8 cellular contexts compared by ENCODE assay signal in the genomic region with DNA sequence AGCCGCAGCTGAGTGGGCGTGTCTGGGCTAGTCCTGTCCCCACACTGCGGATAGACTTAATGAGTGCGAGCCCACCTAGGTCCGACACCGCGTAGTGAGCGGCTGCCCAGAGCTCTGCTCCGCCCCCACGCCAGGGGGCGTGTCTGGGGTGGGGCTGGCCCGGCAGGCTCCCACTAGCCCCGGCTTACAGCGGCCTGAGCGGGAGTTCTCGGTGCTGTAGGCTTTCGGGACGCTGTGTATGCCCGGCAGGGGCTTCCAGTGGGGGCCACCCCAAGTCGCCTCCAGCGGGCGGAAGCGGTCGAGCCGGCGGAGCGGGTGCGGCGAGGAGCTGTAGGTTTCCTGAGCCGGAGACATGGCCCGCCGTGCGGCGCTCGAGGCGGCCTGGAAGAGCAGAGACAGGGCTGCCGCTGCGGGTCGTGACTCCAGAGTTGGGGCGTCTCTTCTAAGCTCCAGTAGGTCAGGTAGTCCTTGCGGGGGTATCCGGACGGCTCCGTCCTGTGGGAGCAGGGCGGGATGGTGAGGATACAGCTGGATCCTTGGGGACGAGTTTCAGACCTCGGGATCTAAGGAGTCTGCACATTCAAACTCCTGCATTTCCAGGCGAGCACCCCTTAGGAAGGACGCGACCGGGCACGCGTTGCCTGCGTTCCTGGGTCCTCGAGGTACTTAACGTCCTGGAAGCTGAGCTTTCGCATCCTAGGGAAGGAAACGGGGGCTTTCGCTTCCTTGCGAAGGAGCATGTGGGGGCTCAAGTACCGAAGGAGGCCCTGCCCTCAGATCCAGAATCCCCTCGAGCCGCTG. TPM values are rescaled to one million over a fixed set of nuclear protein-coding genes. Genes with fewer than 3 reads are reported as not detected.
DNase-seq lines count a peak whose midpoint lies in the region; ATAC-seq and TF ChIP-seq lines count a peak whose summit lies in the region.

No MANE protein-coding gene starts in this region.

- H3K4me1 ChIP-seq in OCI-LY1 (ENCODE audit: insufficient read depth, low read length, severe bottlenecking) = peaks cover 4% of the 10 kb centered on the region
- H3K4me1 ChIP-seq in neural progenitor cell = peaks cover 13% of the 10 kb centered on the region
- H3K4me1 ChIP-seq in urinary bladder (ENCODE audit: insufficient read depth) = no peaks in the 10 kb centered on the region

- no peaks in the 10 kb centered on the region for H3K36me3 ChIP-seq in OCI-LY1 (ENCODE audit: insufficient read depth, low read length)
- H3K36me3 ChIP-seq in neural progenitor cell = no peaks in the 10 kb centered on the region
- no peaks in the 10 kb centered on the region for H3K36me3 ChIP-seq in urinary bladder (ENCODE audit: insufficient read depth)

- peaks cover 9% of the 10 kb centered on the region for H3K4me1 Mint-ChIP-seq in activated T-helper 2 cell treated with anti-CD3 and anti-CD28 coated beads, Interferon-gamma antibody, Interleukin-2, Interleukin-4, amounts not matched to agents 10 μg/mL and 5 μg/mL and 100 μg/mL, durations not matched to agents 14 hours and 24 hours and 36 hours (ENCODE audit: low read depth)
- H3K4me1 Mint-ChIP-seq in neural progenitor cell = peaks cover 22% of the 10 kb centered on the region

- H3F3A ChIP-seq in OCI-LY1 (ENCODE audit: insufficient read depth, low read length) = no peaks in the 10 kb centered on the region
- no peaks in the 10 kb centered on the region for H3F3A ChIP-seq in neural progenitor cell (ENCODE audit: low read depth)

- no peak overlapping the region for H2AFZ ChIP-seq in OCI-LY1 (ENCODE audit: low read length)
- peak overlapping the region; percentile 75 for H2AFZ ChIP-seq in neural progenitor cell (replicated peaks)

- no peak overlapping the region for H3K27ac Mint-ChIP-seq in activated T-helper 2 cell treated with anti-CD3 and anti-CD28 coated beads, Interferon-gamma antibody, Interleukin-2, Interleukin-4, amounts not matched to agents 10 μg/mL and 5 μg/mL and 100 μg/mL, durations not matched to agents 14 hours and 24 hours and 36 hours
- no peak overlapping the region for H3K27ac Mint-ChIP-seq in neural progenitor cell

- H3K4me2 ChIP-seq in OCI-LY1 (ENCODE audit: low read length) = peak overlapping the region; percentile 61
- H3K4me2 ChIP-seq in neural progenitor cell = peak overlapping the region; percentile 76

- peak overlapping the region; percentile 74 for H3K4me3 Mint-ChIP-seq in activated T-helper 2 cell treated with anti-CD3 and anti-CD28 coated beads, Interferon-gamma antibody, Interleukin-2, Interleukin-4, amounts not matched to agents 10 μg/mL and 5 μg/mL and 100 μg/mL, durations not matched to agents 14 hours and 24 hours and 36 hours (ENCODE audit: low read depth)
- peak overlapping the region; percentile 78 for H3K4me3 Mint-ChIP-seq in neural progenitor cell

- H4K20me1 ChIP-seq in OCI-LY1 (ENCODE audit: insufficient read depth, low read length) (no peaks in the 10 kb centered on the region), neural progenitor cell (ENCODE audit: low read depth) (peaks cover 5% of the 10 kb centered on the region)

- H3K4me3 ChIP-seq in OCI-LY1 (ENCODE audit: low read depth, low read length, poor library complexity, severe bottlenecking) (peak overlapping the region; percentile 50), foreskin fibroblast (ENCODE audit: low read depth in 1 of 2, low read length in 2 of 2) (peak overlapping the region; percentile 55 to 63), neural progenitor cell (peak overlapping the region; percentile 48), urinary bladder (ENCODE audit: low read depth, low read length) (peak overlapping the region; percentile 46)

- DNase-seq in stimulated activated CD4-positive, alpha-beta T cell treated with anti-CD3 and anti-CD28 coated beads, Interleukin-12 subunit alpha, Interleukin-12 subunit beta, amount 100 ng/mL, for 4 hours = peak; percentile 54
- no peak for DNase-seq in stimulated activated CD4-positive, alpha-beta T cell treated with anti-CD3 and anti-CD28 coated beads, Interleukin-1b, Interleukin-23, amount 100 ng/mL, for 48 hours
- DNase-seq in activated T-helper 2 cell treated with anti-CD3 and anti-CD28 coated beads, Interferon-gamma antibody, Interleukin-2, Interleukin-4, amounts not matched to agents 10 μg/mL and 5 μg/mL and 100 μg/mL, durations not matched to agents 14 hours and 24 hours and 36 hours (ENCODE audit: low spot score) = peak; percentile 45
- DNase-seq in foreskin fibroblast (peak in 1 of 2 donors; percentile 75), neural progenitor cell (ENCODE audit: low spot score) (peak; percentile 87)

- TF ChIP-seq CTCF in OCI-LY1 (IDR thresholded peaks at IDR 0.05; ENCODE audit: low read length) = peak; percentile 17; the same call in 1 of the 2 replicates
- TF ChIP-seq CTCF in foreskin fibroblast (IDR thresholded peaks at IDR 0.05; ENCODE audit: low read depth, low read length) = peak; percentile 21
- TF ChIP-seq CTCF in neural progenitor cell (IDR thresholded peaks at IDR 0.05) = peak; percentile 52

- H3K27me3 ChIP-seq in OCI-LY1 (ENCODE audit: insufficient read depth, low read length) (peaks cover 5% of the 10 kb centered on the region; the same call in 1 of the 2 replicates), neural progenitor cell (peaks cover 64% of the 10 kb centered on the region)

- no peak overlapping the region for H3K27ac ChIP-seq in OCI-LY1 (ENCODE audit: low read depth, low read length, poor library complexity, severe bottlenecking)
- H3K27ac ChIP-seq in neural progenitor cell = no peak overlapping the region
- no peak overlapping the region for H3K27ac ChIP-seq in urinary bladder (ENCODE audit: low read depth)

- peaks cover 43% of the 10 kb centered on the region for H3K27me3 Mint-ChIP-seq in activated T-helper 2 cell treated with anti-CD3 and anti-CD28 coated beads, Interferon-gamma antibody, Interleukin-2, Interleukin-4, amounts not matched to agents 10 μg/mL and 5 μg/mL and 100 μg/mL, durations not matched to agents 14 hours and 24 hours and 36 hours (ENCODE audit: low read depth)
- H3K27me3 Mint-ChIP-seq in neural progenitor cell (ENCODE audit: insufficient read depth, low read depth) = peaks cover 40% of the 10 kb centered on the region

- H3K36me3 Mint-ChIP-seq in activated T-helper 2 cell treated with anti-CD3 and anti-CD28 coated beads, Interferon-gamma antibody, Interleukin-2, Interleukin-4, amounts not matched to agents 10 μg/mL and 5 μg/mL and 100 μg/mL, durations not matched to agents 14 hours and 24 hours and 36 hours (ENCODE audit: low read depth) = no peaks in the 10 kb centered on the region
- no peaks in the 10 kb centered on the region for H3K36me3 Mint-ChIP-seq in neural progenitor cell

- intact Hi-C loops in activated T-helper 2 cell treated with anti-CD3 and anti-CD28 coated beads, Interferon-gamma antibody, Interleukin-2, Interleukin-4, amounts not matched to agents 10 μg/mL and 5 μg/mL and 100 μg/mL, durations not matched to agents 14 hours and 24 hours and 36 hours (cut with micrococcal nuclease) = no loop called here

- under 1% methylated on average over 63 of the region's 63 CpGs for WGBS in urinary bladder

- H3K9ac ChIP-seq in OCI-LY1 (ENCODE audit: low read length) = no peak overlapping the region; the same call in 1 of the 2 replicates
- no peak overlapping the region for H3K9ac ChIP-seq in neural progenitor cell

- H3K79me2 ChIP-seq in OCI-LY1 (ENCODE audit: insufficient read depth, low read length) (no peaks in the 10 kb centered on the region), neural progenitor cell (ENCODE audit: low read depth) (no peaks in the 10 kb centered on the region)

- no peaks in the 10 kb centered on the region for H3K9me3 Mint-ChIP-seq in activated T-helper 2 cell treated with anti-CD3 and anti-CD28 coated beads, Interferon-gamma antibody, Interleukin-2, Interleukin-4, amounts not matched to agents 10 μg/mL and 5 μg/mL and 100 μg/mL, durations not matched to agents 14 hours and 24 hours and 36 hours
- H3K9me3 Mint-ChIP-seq in neural progenitor cell = no peaks in the 10 kb centered on the region

- no peaks in the 10 kb centered on the region for H3K9me2 ChIP-seq in OCI-LY1 (ENCODE audit: low read depth, low read length)

- ATAC-seq in GM21528 (IDR thresholded peaks at IDR 0.05; ENCODE audit: low FRiP score, unreplicated experiment) = no peak

- H3K9me3 ChIP-seq in OCI-LY1 (ENCODE audit: low read length) (no peaks in the 10 kb centered on the region), neural progenitor cell (ENCODE audit: low read depth) (no peaks in the 10 kb centered on the region)

RNA-seq across cellular contexts. Expression of a gene that starts 1.2 kb away (rescaled TPM):
- total RNA-seq in activated T-helper 2 cell treated with anti-CD3 and anti-CD28 coated beads, Interferon-gamma antibody, Interleukin-2, Interleukin-4, amounts not matched to agents 10 μg/mL and 5 μg/mL and 100 μg/mL, durations not matched to agents 14 hours and 24 hours and 36 hours = not detected in 2 replicates
- 0.31 TPM in 1 of 2 replicates, not detected in the other for total RNA-seq in neural progenitor cell (ENCODE audit: low replicate concordance)
- total RNA-seq in urinary bladder = not detected
- polyA plus RNA-seq in urinary bladder = 0.37 TPM

RNA-seq across cellular contexts. Expression of a gene that starts 7.4 kb away (rescaled TPM):
- total RNA-seq in activated T-helper 2 cell treated with anti-CD3 and anti-CD28 coated beads, Interferon-gamma antibody, Interleukin-2, Interleukin-4, amounts not matched to agents 10 μg/mL and 5 μg/mL and 100 μg/mL, durations not matched to agents 14 hours and 24 hours and 36 hours = not detected in 2 replicates
- total RNA-seq in neural progenitor cell (ENCODE audit: low replicate concordance) (not detected in 2 replicates), urinary bladder (not detected)
- not detected for polyA plus RNA-seq in urinary bladder

RNA-seq across cellular contexts. Expression of a gene that starts 8.3 kb away (rescaled TPM):
- total RNA-seq in activated T-helper 2 cell treated with anti-CD3 and anti-CD28 coated beads, Interferon-gamma antibody, Interleukin-2, Interleukin-4, amounts not matched to agents 10 μg/mL and 5 μg/mL and 100 μg/mL, durations not matched to agents 14 hours and 24 hours and 36 hours = not detected in 2 replicates
- total RNA-seq in neural progenitor cell (ENCODE audit: low replicate concordance) = 0.46 and 3.8 TPM in 2 replicates
- 2.5 TPM for total RNA-seq in urinary bladder
- 4.1 TPM for polyA plus RNA-seq in urinary bladder

RNA-seq across cellular contexts. Expression of a gene that starts 12.7 kb away (rescaled TPM):
- total RNA-seq in activated T-helper 2 cell treated with anti-CD3 and anti-CD28 coated beads, Interferon-gamma antibody, Interleukin-2, Interleukin-4, amounts not matched to agents 10 μg/mL and 5 μg/mL and 100 μg/mL, durations not matched to agents 14 hours and 24 hours and 36 hours = not detected in 2 replicates
- total RNA-seq in neural progenitor cell (ENCODE audit: low replicate concordance) (not detected in 2 replicates), urinary bladder (not detected)
- not detected for polyA plus RNA-seq in urinary bladder

RNA-seq across cellular contexts. Expression of a gene that starts 16.2 kb away (rescaled TPM):
- total RNA-seq in activated T-helper 2 cell treated with anti-CD3 and anti-CD28 coated beads, Interferon-gamma antibody, Interleukin-2, Interleukin-4, amounts not matched to agents 10 μg/mL and 5 μg/mL and 100 μg/mL, durations not matched to agents 14 hours and 24 hours and 36 hours = not detected in 2 replicates
- total RNA-seq in neural progenitor cell (ENCODE audit: low replicate concordance) (0.11 TPM in 1 of 2 replicates, not detected in the other), urinary bladder (not detected)
- not detected for polyA plus RNA-seq in urinary bladder
